In the genomic region with DNA sequence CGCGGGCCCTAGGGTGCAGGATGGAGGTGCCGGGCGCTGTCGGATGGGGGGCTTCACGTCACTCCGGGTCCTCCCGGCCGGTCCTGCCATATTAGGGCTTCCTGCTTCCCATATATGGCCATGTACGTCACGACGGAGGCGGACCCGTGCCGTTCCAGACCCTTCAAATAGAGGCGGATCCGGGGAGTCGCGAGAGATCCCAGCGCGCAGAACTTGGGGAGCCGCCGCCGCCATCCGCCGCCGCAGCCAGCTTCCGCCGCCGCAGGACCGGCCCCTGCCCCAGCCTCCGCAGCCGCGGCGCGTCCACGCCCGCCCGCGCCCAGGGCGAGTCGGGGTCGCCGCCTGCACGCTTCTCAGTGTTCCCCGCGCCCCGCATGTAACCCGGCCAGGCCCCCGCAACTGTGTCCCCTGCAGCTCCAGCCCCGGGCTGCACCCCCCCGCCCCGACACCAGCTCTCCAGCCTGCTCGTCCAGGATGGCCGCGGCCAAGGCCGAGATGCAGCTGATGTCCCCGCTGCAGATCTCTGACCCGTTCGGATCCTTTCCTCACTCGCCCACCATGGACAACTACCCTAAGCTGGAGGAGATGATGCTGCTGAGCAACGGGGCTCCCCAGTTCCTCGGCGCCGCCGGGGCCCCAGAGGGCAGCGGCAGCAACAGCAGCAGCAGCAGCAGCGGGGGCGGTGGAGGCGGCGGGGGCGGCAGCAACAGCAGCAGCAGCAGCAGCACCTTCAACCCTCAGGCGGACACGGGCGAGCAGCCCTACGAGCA, we compare ENCODE assay signal across 8 cellular contexts. TPM values are rescaled to one million over a fixed set of nuclear protein-coding genes. Genes with fewer than 3 reads are reported as not detected.
DNase-seq lines count a peak whose midpoint lies in the region; ATAC-seq, FAIRE-seq and TF ChIP-seq lines count a peak whose summit lies in the region.

A gene (plus strand): TSS at position 192 of the 770 bp plus-strand sequence. CDS start 283 bp downstream, at position 475.

- H3K4me3 ChIP-seq in bronchial epithelial cell (ENCODE audit: low read depth, low read length) (peak within 1 kb of the TSS; percentile 68), spleen (peak within 1 kb of the TSS; percentile 64 to 93 (median 82))

- 0 to 1% (median 0%) methylated on average over 21 to 76 of the region's 76 CpGs for WGBS in spleen, 5 donors

- H3K4me1 Mint-ChIP-seq in activated B cell treated with CpG ODN at 0.5 μM for 24 hours = peaks cover 34% of the 10 kb centered on the region

- peaks cover 13% of the 10 kb centered on the region for H3K36me3 Mint-ChIP-seq in activated B cell treated with CpG ODN at 0.5 μM for 24 hours (ENCODE audit: low read depth)

- DNase-seq in AG08395 (ENCODE audit: low spot score) (peak; percentile 90), NCI-H2227 (lab: John Stamatoyannopoulos, UW; ENCODE audit: unreplicated experiment) (peak; percentile 90), activated B cell treated with CpG ODN at 0.5 μM for 24 hours (peak; percentile 58), bronchial epithelial cell (ENCODE audit: low read depth) (peak; percentile 78), iris pigment epithelial cell (ENCODE audit: low read depth) (peak; percentile 96), spleen (peak; percentile 93)

- H3K27ac Mint-ChIP-seq in activated B cell treated with CpG ODN at 0.5 μM for 24 hours = peak within 1 kb of the TSS; percentile 92

- intact Hi-C loops in activated B cell treated with CpG ODN at 0.5 μM for 24 hours (cut with micrococcal nuclease) (loop anchor here (1.0 to 10.0 kb wide), 7 partner anchors 27 to 1837 kb away; a partner anchor contains a TSS), spleen (cut with DNase I; ENCODE audit: low total_unique reads) (no loop called here)

- H3K4me3 Mint-ChIP-seq in activated B cell treated with CpG ODN at 0.5 μM for 24 hours = peak within 1 kb of the TSS; percentile 89

- H3K27me3 ChIP-seq in bronchial epithelial cell (ENCODE audit: control insufficient read depth, insufficient read depth, low read length) (no peaks in the 10 kb centered on the region), spleen (replicated peaks in 1 of 7) (peaks cover 0 to 19% (median 0%) of the 10 kb centered on the region in 7 donors)

- FAIRE-seq in bronchial epithelial cell (lab: Jason Lieb, UNC) = no peak

- CTCF ChIA-PET in activated B cell treated with CpG ODN at 0.5 μM for 24 hours (lab: Charles Lee) = interaction anchor here (1.2 to 1.6 kb wide), 5 partner anchors 10 to 113 kb away, joined by 5 to 9 read pairs (median 5); a partner anchor contains a TSS

- POLR2A ChIA-PET in activated B cell treated with CpG ODN at 0.5 μM for 24 hours (lab: Charles Lee) = interaction anchor here (0.5 to 3.3 kb wide), 15 partner anchors 15 to 1642 kb away, joined by 3 to 22 read pairs (median 5); a partner anchor contains a TSS

- no peaks in the 10 kb centered on the region for H3K27me3 Mint-ChIP-seq in activated B cell treated with CpG ODN at 0.5 μM for 24 hours

- TF ChIP-seq CTCF in activated B cell treated with CpG ODN at 0.5 μM for 24 hours (IDR thresholded peaks at IDR 0.05) (no peak), bronchial epithelial cell (IDR thresholded peaks at IDR 0.05; ENCODE audit: insufficient read depth, low read length, severe bottlenecking) (no peak), spleen (IDR thresholded peaks at IDR 0.05 in 8 of 11, conservative IDR thresholded peaks at IDR 0.05 in 3 of 11) (peak in 6 of 11 experiments; percentile 9 to 37 (median 31))

- peak within 1 kb of the TSS; percentile 93 to 99 (median 96) for H3K27ac ChIP-seq in spleen

- ATAC-seq in GM18909 (IDR thresholded peaks at IDR 0.05; ENCODE audit: poor library complexity, unreplicated experiment) = peak; percentile 62
- peak; percentile 52 for ATAC-seq in HG03139 (IDR thresholded peaks at IDR 0.05; ENCODE audit: unreplicated experiment)
- ATAC-seq in activated B cell treated with CpG ODN at 0.5 μM for 24 hours (ENCODE audit: low read depth) = peak; percentile 52

- peak in 2 of 3 donors; percentile 75 to 93 for TF ChIP-seq POLR2A in spleen (IDR thresholded peaks at IDR 0.05)

- no peaks in the 10 kb centered on the region for H3K9me3 Mint-ChIP-seq in activated B cell treated with CpG ODN at 0.5 μM for 24 hours

- H3K36me3 ChIP-seq in bronchial epithelial cell (ENCODE audit: control insufficient read depth, insufficient read depth, low read length) (peaks cover 21% of the 10 kb centered on the region), spleen (peaks cover 0 to 13% (median 0%) of the 10 kb centered on the region in 6 donors)

- peaks cover 7 to 58% (median 32%) of the 10 kb centered on the region in 6 donors for H3K4me1 ChIP-seq in spleen

- no peaks in the 10 kb centered on the region for H3K9me3 ChIP-seq in spleen

RNA-seq across cellular contexts. Expression of the gene that starts here (rescaled TPM):
- total RNA-seq in activated B cell treated with CpG ODN at 0.5 μM for 24 hours (10.9 and 14.2 TPM in 2 replicates), bronchial epithelial cell (6.1 and 9.0 TPM in 2 replicates), spleen (100 to 1,000 TPM in 2 of 7 donors, 10 to 100 TPM in 2, 1 to 10 TPM in 3; 2.8 to 138 (median 13.5) TPM)
- polyA plus RNA-seq in spleen = 10 to 100 TPM in 1 of 3 donors, 1 to 10 TPM in 2; 2.7 to 11.7 (median 5.3) TPM

Comparison
In these comparisons a context has a peak if more than half of its experiments do, and no peak if none do; other contexts are left out.
1. Peak in every context shown above with its lines: DNase-seq, ATAC-seq, H3K4me3 ChIP-seq and H3K27ac ChIP-seq.
2. CTCF ChIP-seq: peak in spleen (6 of 11); none in activated B cell treated with CpG ODN at 0.5 μM for 24 hours (single experiment) and bronchial epithelial cell (single experiment).